Comparison of ENCODE assay signal across 1 cellular context in the genomic region with DNA sequence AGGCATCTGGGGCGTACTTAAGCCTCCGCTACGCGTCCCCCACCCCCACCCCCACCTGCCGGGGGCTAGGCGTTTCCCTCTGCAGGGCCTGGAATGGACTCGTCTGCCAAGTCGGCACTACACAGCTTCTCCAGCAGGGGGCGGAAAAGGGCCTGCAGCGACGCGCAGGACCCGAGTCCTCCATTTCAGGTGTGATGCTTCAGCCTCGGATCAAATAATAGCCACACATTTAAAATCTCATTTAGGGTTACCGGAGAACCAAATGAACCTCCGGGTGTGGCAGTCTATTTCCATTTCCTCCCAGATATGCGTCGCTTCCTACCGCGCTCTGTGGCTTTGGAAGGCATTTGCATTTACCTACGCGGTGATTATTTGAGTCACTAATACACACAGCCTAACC.
TF ChIP-seq lines count a peak whose summit lies in the region.

No MANE protein-coding gene starts in this region.

TF ChIP-seq in HepG2, 621 proteins besides CTCF, POLR2A, EP300 and RAD21 (continued from another document):
- TF ChIP-seq ZNF574 (CRISPR knock-in tag; IDR thresholded peaks at IDR 0.05): no peak
- no peak for TF ChIP-seq ZSCAN30 (CRISPR knock-in tag; IDR thresholded peaks at IDR 0.05)
- TF ChIP-seq ZNF143 (CRISPR knock-in tag; IDR thresholded peaks at IDR 0.05): no peak
- TF ChIP-seq, protein P1, sequence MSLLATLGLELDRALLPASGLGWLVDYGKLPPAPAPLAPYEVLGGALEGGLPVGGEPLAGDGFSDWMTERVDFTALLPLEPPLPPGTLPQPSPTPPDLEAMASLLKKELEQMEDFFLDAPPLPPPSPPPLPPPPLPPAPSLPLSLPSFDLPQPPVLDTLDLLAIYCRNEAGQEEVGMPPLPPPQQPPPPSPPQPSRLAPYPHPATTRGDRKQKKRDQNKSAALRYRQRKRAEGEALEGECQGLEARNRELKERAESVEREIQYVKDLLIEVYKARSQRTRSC (CRISPR knock-in tag; IDR thresholded peaks at IDR 0.05; ENCODE audit: low read depth): no peak
- TF ChIP-seq, protein P2, sequence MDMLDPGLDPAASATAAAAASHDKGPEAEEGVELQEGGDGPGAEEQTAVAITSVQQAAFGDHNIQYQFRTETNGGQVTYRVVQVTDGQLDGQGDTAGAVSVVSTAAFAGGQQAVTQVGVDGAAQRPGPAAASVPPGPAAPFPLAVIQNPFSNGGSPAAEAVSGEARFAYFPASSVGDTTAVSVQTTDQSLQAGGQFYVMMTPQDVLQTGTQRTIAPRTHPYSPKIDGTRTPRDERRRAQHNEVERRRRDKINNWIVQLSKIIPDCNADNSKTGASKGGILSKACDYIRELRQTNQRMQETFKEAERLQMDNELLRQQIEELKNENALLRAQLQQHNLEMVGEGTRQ (IDR thresholded peaks at IDR 0.05; ENCODE audit: low read depth, low read length): no peak
- TF ChIP-seq, protein P2 (CRISPR knock-in tag; IDR thresholded peaks at IDR 0.05; ENCODE audit: borderline replicate concordance): no peak
TF ChIP-seq in HepG2: peak in this region for 0.
